Comparison of ENCODE assay signal across 31 cellular contexts in the genomic region with DNA sequence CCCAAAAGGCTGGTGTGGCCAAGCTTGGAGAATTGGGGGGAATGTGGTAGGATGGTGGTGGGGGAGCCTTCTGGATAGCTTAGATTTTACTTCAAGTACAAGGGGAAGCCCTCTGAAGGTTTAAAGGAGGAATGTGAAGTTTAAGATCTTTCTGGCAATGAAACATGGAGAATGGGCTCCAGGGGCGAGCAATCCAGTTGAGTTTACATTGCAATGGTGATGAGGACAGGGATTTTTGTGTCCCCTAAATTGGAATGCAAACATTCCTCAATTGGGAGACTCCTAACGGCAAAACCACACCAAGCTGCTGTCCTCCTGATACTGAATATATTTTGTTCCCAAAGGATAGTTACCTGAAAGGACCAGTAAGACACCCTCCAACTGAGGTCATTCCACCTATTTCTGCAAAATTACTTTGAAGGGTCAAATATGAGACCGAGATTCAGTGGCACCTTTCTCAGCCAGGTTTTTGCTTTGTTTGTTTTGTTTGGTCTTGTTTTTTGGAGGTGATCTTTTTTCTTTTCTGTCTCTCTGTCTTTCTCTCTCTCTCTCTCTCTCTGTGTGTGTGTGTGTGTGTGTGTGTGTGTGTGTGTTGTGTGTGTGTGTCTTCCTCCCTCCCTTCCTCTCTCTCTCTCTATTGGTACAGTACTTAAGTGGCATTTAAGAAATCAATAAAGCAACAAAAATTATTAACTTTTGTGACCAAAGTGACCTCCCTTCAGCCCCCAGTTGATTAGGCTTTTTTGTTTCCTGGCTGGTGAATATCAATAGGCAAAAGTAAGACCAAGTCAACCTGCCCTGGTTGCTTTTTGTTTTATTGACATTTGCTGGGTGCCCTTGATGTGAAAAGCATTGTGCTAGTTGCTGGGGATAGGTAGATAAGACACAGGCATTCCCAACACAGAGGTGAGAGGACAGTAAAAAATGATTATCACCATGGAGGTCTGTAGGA. TPM values are rescaled to one million over a fixed set of nuclear protein-coding genes. Genes with fewer than 3 reads are reported as not detected.
"Had no signal": no experiment of that assay in that cellular context is flagged by ENCODE, and none has a peak within 500 bp of the region (broad histone marks: within the 10 kb centered on the region; RNA-seq: fewer than 3 reads in every experiment).

No MANE protein-coding gene starts in this region.

- H2AFZ ChIP-seq: neural progenitor cell had no signal

- H3K4me2 ChIP-seq: neural progenitor cell had no signal

- H3K4me3 ChIP-seq: dorsolateral prefrontal cortex, gastrocnemius medialis, heart right ventricle, left ventricle myocardium inferior, lung, neural progenitor cell, ovary, psoas muscle, spleen, thoracic aorta, transverse colon had no signal

- H3K4me1 ChIP-seq: gastrocnemius medialis, heart right ventricle, left ventricle myocardium inferior, psoas muscle, spleen, transverse colon had no signal

- H3K27ac Mint-ChIP-seq: natural killer cell treated with Interleukin-12 subunit alpha and Interleukin-12 subunit beta and Interleukin-15 and Interleukin-18, amount 100 ng/mL, for 72 hours; neural progenitor cell; stimulated activated naive B cell treated with anti-CD40 and anti-IgM and Interleukin-4, amounts not matched to agents 10 μg/mL and 1 μg/mL and 100 μg/mL, for 72 hours had no signal

- H3K27ac ChIP-seq: dorsolateral prefrontal cortex, gastrocnemius medialis, heart right ventricle, left ventricle myocardium inferior, neural progenitor cell, ovary, psoas muscle, spleen, thoracic aorta, transverse colon had no signal

- H3K9ac ChIP-seq: neural progenitor cell had no signal

- ATAC-seq: esophagus mucosa; gastrocnemius medialis; heart right ventricle; psoas muscle; sciatic nerve; stimulated activated naive B cell treated with anti-CD40 and anti-IgM and Interleukin-4, amounts not matched to agents 10 μg/mL and 1 μg/mL and 100 μg/mL, for 72 hours; stimulated activated naive CD8-positive, alpha-beta T cell treated with anti-CD3 and anti-CD28 coated beads, Interleukin-15, amount 100 ng/mL, for 72 hours had no signal

- H3K4me3 Mint-ChIP-seq: natural killer cell treated with Interleukin-12 subunit alpha and Interleukin-12 subunit beta and Interleukin-15 and Interleukin-18, amount 100 ng/mL, for 72 hours; neural progenitor cell; stimulated activated naive B cell treated with anti-CD40 and anti-IgM and Interleukin-4, amounts not matched to agents 10 μg/mL and 1 μg/mL and 100 μg/mL, for 72 hours; stimulated activated naive CD8-positive, alpha-beta T cell treated with anti-CD3 and anti-CD28 coated beads, Interleukin-15, amount 100 ng/mL, for 72 hours had no signal

- H3K9me3 Mint-ChIP-seq: natural killer cell treated with Interleukin-12 subunit alpha and Interleukin-12 subunit beta and Interleukin-15 and Interleukin-18, amount 100 ng/mL, for 72 hours; stimulated activated naive B cell treated with anti-CD40 and anti-IgM and Interleukin-4, amounts not matched to agents 10 μg/mL and 1 μg/mL and 100 μg/mL, for 72 hours; stimulated activated naive CD8-positive, alpha-beta T cell treated with anti-CD3 and anti-CD28 coated beads, Interleukin-15, amount 100 ng/mL, for 72 hours had no signal

- H3K36me3 Mint-ChIP-seq: natural killer cell treated with Interleukin-12 subunit alpha and Interleukin-12 subunit beta and Interleukin-15 and Interleukin-18, amount 100 ng/mL, for 72 hours; neural progenitor cell; stimulated activated naive B cell treated with anti-CD40 and anti-IgM and Interleukin-4, amounts not matched to agents 10 μg/mL and 1 μg/mL and 100 μg/mL, for 72 hours had no signal

- H3K4me1 Mint-ChIP-seq: stimulated activated naive CD8-positive, alpha-beta T cell treated with anti-CD3 and anti-CD28 coated beads, Interleukin-15, amount 100 ng/mL, for 72 hours had no signal

- DNase-seq: cortex of kidney; dorsolateral prefrontal cortex; effector CD8-positive, alpha-beta T cell; gastrocnemius medialis; heart right ventricle; islet precursor cell; left ventricle myocardium inferior; mesenchymal stem cell; midbrain; nucleus accumbens; ovary; psoas muscle; retina; spleen; stimulated activated CD4-positive, alpha-beta T cell treated with anti-CD3 and anti-CD28 coated beads, Interleukin-15, amount 100 ng/mL, for 24 hours; stimulated activated CD4-positive, alpha-beta T cell treated with anti-CD3 and anti-CD28 coated beads, Interleukin-1b, Interleukin-23, amount 100 ng/mL, for 48 hours; stimulated activated CD4-positive, alpha-beta T cell treated with anti-CD3 and anti-CD28 coated beads, Interleukin-4, amount 100 ng/mL, for 24 hours; stimulated activated naive B cell treated with anti-CD40 and anti-IgM and Interleukin-4, amounts not matched to agents 10 μg/mL and 1 μg/mL and 100 μg/mL, for 72 hours; stimulated activated naive CD8-positive, alpha-beta T cell treated with anti-CD3 and anti-CD28 coated beads, Interleukin-15, amount 100 ng/mL, for 72 hours; transverse colon had no signal

- H3K36me3 ChIP-seq: gastrocnemius medialis, heart right ventricle, left ventricle myocardium inferior, neural progenitor cell, ovary, spleen, thoracic aorta, transverse colon had no signal

- H3K27me3 ChIP-seq: gastrocnemius medialis, neural progenitor cell, ovary, transverse colon had no signal

- FAIRE-seq: endometrium had no signal

- H3K9me3 ChIP-seq: gastrocnemius medialis, heart right ventricle, left ventricle myocardium inferior, ovary, psoas muscle, spleen, thoracic aorta, transverse colon had no signal

RNA-seq across cellular contexts. Expression of gene TAT, which starts 16.4 kb away (rescaled TPM):
- total RNA-seq: fibroblast of villous mesenchyme; heart right ventricle; left ventricle myocardium inferior; natural killer cell treated with Interleukin-12 subunit alpha and Interleukin-12 subunit beta and Interleukin-15 and Interleukin-18, amount 100 ng/mL, for 72 hours; skeletal muscle tissue; thoracic aorta; urinary bladder had no signal
- polyA plus RNA-seq: heart right ventricle, psoas muscle had no signal

RNA-seq across cellular contexts. Expression of gene MARVELD3, which starts 32.7 kb away (rescaled TPM):
- total RNA-seq: fibroblast of villous mesenchyme; heart right ventricle; left ventricle myocardium inferior; natural killer cell treated with Interleukin-12 subunit alpha and Interleukin-12 subunit beta and Interleukin-15 and Interleukin-18, amount 100 ng/mL, for 72 hours; psoas muscle; skeletal muscle tissue; subcutaneous adipose tissue; thoracic aorta had no signal
